1 cellular context compared by ENCODE assay signal in genomic region chr12:111753144-111753881, GRCh38.
TF ChIP-seq lines count a peak whose summit lies in the region.

No MANE protein-coding gene starts in this region.

TF ChIP-seq in HepG2, 621 proteins besides CTCF, POLR2A, EP300 and RAD21 (continued from another document and continues in another):
- no peak for TF ChIP-seq PHF8 (CRISPR knock-in tag; IDR thresholded peaks at IDR 0.05)
- no peak for TF ChIP-seq ZKSCAN5 (CRISPR knock-in tag; IDR thresholded peaks at IDR 0.05)
- TF ChIP-seq JUN (CRISPR knock-in tag; IDR thresholded peaks at IDR 0.05), result no peak
- TF ChIP-seq ZNF263 (CRISPR knock-in tag; IDR thresholded peaks at IDR 0.05), result no peak
- TF ChIP-seq NCOR1 (IDR thresholded peaks at IDR 0.05; ENCODE audit: borderline replicate concordance, low read length), result no peak
- TF ChIP-seq ELF3 (CRISPR knock-in tag; IDR thresholded peaks at IDR 0.05), result no peak
- TF ChIP-seq GMEB2 (CRISPR knock-in tag; IDR thresholded peaks at IDR 0.05; ENCODE audit: low read depth), result no peak
- TF ChIP-seq SNAPC5 (CRISPR knock-in tag; IDR thresholded peaks at IDR 0.05; ENCODE audit: borderline replicate concordance), result no peak
- no peak for TF ChIP-seq ZNF225 (CRISPR knock-in tag; IDR thresholded peaks at IDR 0.05)
- TF ChIP-seq ZNF333 (CRISPR knock-in tag; IDR thresholded peaks at IDR 0.05; ENCODE audit: borderline replicate concordance), result no peak
- no peak for TF ChIP-seq KLF13 (CRISPR knock-in tag; IDR thresholded peaks at IDR 0.05)
- no peak for TF ChIP-seq ZNF563 (CRISPR knock-in tag; IDR thresholded peaks at IDR 0.05)
- peak; percentile 57; the same call in 1 of the 2 replicates for TF ChIP-seq ZNF335 (CRISPR knock-in tag; IDR thresholded peaks at IDR 0.05)
- no peak for TF ChIP-seq DMTF1 (CRISPR knock-in tag; IDR thresholded peaks at IDR 0.05)
- TF ChIP-seq ZNF337 (CRISPR knock-in tag; IDR thresholded peaks at IDR 0.05; ENCODE audit: borderline replicate concordance, low read depth), result no peak
- no peak for TF ChIP-seq HMGXB3 (CRISPR knock-in tag; IDR thresholded peaks at IDR 0.05; ENCODE audit: borderline replicate concordance)
- TF ChIP-seq SRY (CRISPR knock-in tag; IDR thresholded peaks at IDR 0.05), result no peak
- no peak for TF ChIP-seq ZBTB44 (CRISPR knock-in tag; IDR thresholded peaks at IDR 0.05)
- no peak for TF ChIP-seq KLF9 (CRISPR knock-in tag; IDR thresholded peaks at IDR 0.05; ENCODE audit: low read depth)
- no peak for TF ChIP-seq HES4 (CRISPR knock-in tag; IDR thresholded peaks at IDR 0.05; ENCODE audit: borderline replicate concordance)
- no peak for TF ChIP-seq MLX (CRISPR knock-in tag; IDR thresholded peaks at IDR 0.05)
- no peak for TF ChIP-seq ARID3A (IDR thresholded peaks at IDR 0.05; ENCODE audit: low read depth, low read length)
- no peak for TF ChIP-seq ZBTB2 (CRISPR knock-in tag; IDR thresholded peaks at IDR 0.05; ENCODE audit: low read depth)
- TF ChIP-seq TBX2 (CRISPR knock-in tag; IDR thresholded peaks at IDR 0.05; ENCODE audit: borderline replicate concordance), result 0 out of 2 replicates have a peak, but pooled peaks have one; percentile 18
- TF ChIP-seq TP53 (CRISPR knock-in tag; conservative IDR thresholded peaks at IDR 0.05), result no peak
- no peak for TF ChIP-seq ZNF850 (CRISPR knock-in tag; conservative IDR thresholded peaks at IDR 0.05)
- no peak; the same call in 1 of the 2 replicates for TF ChIP-seq KMT2A (CRISPR knock-in tag; IDR thresholded peaks at IDR 0.05)
- TF ChIP-seq ZNF281 (CRISPR knock-in tag; IDR thresholded peaks at IDR 0.05; ENCODE audit: borderline replicate concordance), result no peak
- peak; percentile 35; the same call in 1 of the 2 replicates for TF ChIP-seq SAP130 (CRISPR knock-in tag; IDR thresholded peaks at IDR 0.05; ENCODE audit: low read depth)
- TF ChIP-seq KDM3A (CRISPR knock-in tag; IDR thresholded peaks at IDR 0.05; ENCODE audit: low read depth), result 0 out of 2 replicates have a peak, but pooled peaks have one; percentile 64
- no peak for TF ChIP-seq ZSCAN12 (CRISPR knock-in tag; IDR thresholded peaks at IDR 0.05)
- no peak for TF ChIP-seq BORCS8-MEF2B (CRISPR knock-in tag; IDR thresholded peaks at IDR 0.05)
- TF ChIP-seq ZNF574 (CRISPR knock-in tag; IDR thresholded peaks at IDR 0.05), result 0 out of 2 replicates have a peak, but pooled peaks have one; percentile 38
- peak; percentile 58; the same call in 1 of the 2 replicates for TF ChIP-seq MEF2D (CRISPR knock-in tag; IDR thresholded peaks at IDR 0.05)
- TF ChIP-seq E2F5 (CRISPR knock-in tag; conservative IDR thresholded peaks at IDR 0.05), result no peak
- no peak for TF ChIP-seq ZNF703 (CRISPR knock-in tag; IDR thresholded peaks at IDR 0.05; ENCODE audit: borderline replicate concordance)
- TF ChIP-seq CBX5 (CRISPR knock-in tag; IDR thresholded peaks at IDR 0.05; ENCODE audit: borderline replicate concordance), result peak; percentile 41; the same call in 1 of the 2 replicates
- TF ChIP-seq ETV5 (CRISPR knock-in tag; IDR thresholded peaks at IDR 0.05; ENCODE audit: borderline replicate concordance), result peak; percentile 45; the same call in 1 of the 2 replicates
